ENCODE assay signal across 1 cellular context in genomic region chr21:45984584-45985095, GRCh38.
TF ChIP-seq lines count a peak whose summit lies in the region.

No MANE protein-coding gene starts in this region.

TF ChIP-seq in GM12878, 131 proteins besides CTCF, POLR2A, EP300 and RAD21 (continued from another document):
- TF ChIP-seq CUX1 (IDR thresholded peaks at IDR 0.05; ENCODE audit: insufficient replicate concordance, low read depth, low read length), result no peak
- no peak for TF ChIP-seq NFYA (IDR thresholded peaks at IDR 0.05; ENCODE audit: borderline replicate concordance, low read depth, low read length)
- no peak for TF ChIP-seq EZH2 (IDR thresholded peaks at IDR 0.05; ENCODE audit: borderline replicate concordance, control insufficient read depth, low read depth, low read length)
- TF ChIP-seq CEBPB (IDR thresholded peaks at IDR 0.05; ENCODE audit: borderline replicate concordance in 1 of 2, low read depth in 2 of 2, low read length in 2 of 2), result no peak
- no peak for TF ChIP-seq RFX5 (IDR thresholded peaks at IDR 0.05; ENCODE audit: low read depth, low read length)
- TF ChIP-seq TARDBP (IDR thresholded peaks at IDR 0.05; ENCODE audit: borderline replicate concordance), result no peak
- TF ChIP-seq USF2 (IDR thresholded peaks at IDR 0.05; ENCODE audit: borderline replicate concordance, low read depth, low read length), result no peak
- TF ChIP-seq IKZF1 (conservative IDR thresholded peaks at IDR 0.05), result no peak
- TF ChIP-seq MXI1 (IDR thresholded peaks at IDR 0.05; ENCODE audit: low read depth, low read length), result no peak
- TF ChIP-seq STAT3 (IDR thresholded peaks at IDR 0.05; ENCODE audit: low read depth, low read length), result no peak
- no peak for TF ChIP-seq ZZZ3 (IDR thresholded peaks at IDR 0.05; ENCODE audit: control insufficient read depth, insufficient read length, low read depth)
- no peak for TF ChIP-seq ZBTB4 (CRISPR knock-in tag; IDR thresholded peaks at IDR 0.05)
